12 cellular contexts compared by ENCODE assay signal in the genomic region with DNA sequence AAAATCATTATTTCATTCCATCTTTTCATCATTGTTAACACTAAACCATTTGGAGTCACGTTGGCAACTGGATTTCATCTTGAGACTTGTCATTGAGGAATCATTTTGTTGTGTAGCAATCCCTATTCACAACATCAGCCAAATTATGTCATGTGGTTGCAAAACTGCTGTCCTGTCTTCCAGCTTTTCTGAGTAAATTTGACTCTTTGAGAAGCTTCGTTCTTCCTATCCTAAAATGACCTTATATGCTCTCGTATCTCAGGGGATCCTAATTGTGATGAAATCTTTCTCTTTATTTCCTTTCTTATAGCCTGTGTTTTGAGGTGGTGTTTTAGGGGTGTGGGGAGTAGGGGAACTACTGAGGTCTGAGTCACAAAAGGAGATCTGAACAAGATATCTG. TPM values are rescaled to one million over a fixed set of nuclear protein-coding genes. Genes with fewer than 3 reads are reported as not detected.
A peak's percentile ranks its signal among the peaks of the same experiment; 100 is the strongest.
DNase-seq lines count a peak whose midpoint lies in the region; ATAC-seq and TF ChIP-seq lines count a peak whose summit lies in the region.
"Had no signal": no experiment of that assay in that cellular context is flagged by ENCODE, and none has a peak within 500 bp of the region (broad histone marks: within the 10 kb centered on the region; RNA-seq: fewer than 3 reads in every experiment).

No MANE protein-coding gene starts in this region.

- H3K4me3 Mint-ChIP-seq in activated CD4-positive, alpha-beta T cell treated with anti-CD3 and anti-CD28 coated beads, Interleukin-2, amount 10 ng/mL, durations not matched to agents 24 days and 14 days: no peak overlapping the region

- H3K36me3 Mint-ChIP-seq in activated CD4-positive, alpha-beta T cell treated with anti-CD3 and anti-CD28 coated beads, Interleukin-2, amount 10 ng/mL, durations not matched to agents 24 days and 14 days (ENCODE audit: low read depth): no peaks in the 10 kb centered on the region

- intact Hi-C loops in breast epithelium (cut with DNase I; ENCODE audit: low total_unique reads): no loop called here
- intact Hi-C loops in right cardiac atrium (cut with DNase I): loop anchor here in 2 of 4 donors (10.0 kb wide), 1 partner anchor 68 kb away; no protein-coding TSS in a partner anchor
- intact Hi-C loops in activated CD4-positive, alpha-beta T cell treated with anti-CD3 and anti-CD28 coated beads, Interleukin-2, amount 10 ng/mL, durations not matched to agents 24 days and 14 days (cut with micrococcal nuclease): no loop called here

- H3K27ac Mint-ChIP-seq in activated CD4-positive, alpha-beta T cell treated with anti-CD3 and anti-CD28 coated beads, Interleukin-2, amount 10 ng/mL, durations not matched to agents 24 days and 14 days: no peak overlapping the region

- peak overlapping the region; percentile 54 for H3K9ac ChIP-seq in GM23248

- in situ Hi-C loops in GM23248 (cut with MboI): loop anchor here (5.0 kb wide), 1 partner anchor 425 kb away; no protein-coding TSS in a partner anchor

- H3K27ac ChIP-seq in GM23248: peak overlapping the region; percentile 83
- peak overlapping the region; percentile 38 to 60 for H3K27ac ChIP-seq in breast epithelium
- H3K27ac ChIP-seq in right cardiac atrium (ENCODE audit: low read length): no peak overlapping the region
- H3K27ac ChIP-seq in temporal lobe (ENCODE audit: low read depth, low read length): peak overlapping the region; percentile 27
- H3K27ac ChIP-seq: WERI-Rb-1 had no signal

- no peaks in the 10 kb centered on the region for H3K9me3 Mint-ChIP-seq in activated CD4-positive, alpha-beta T cell treated with anti-CD3 and anti-CD28 coated beads, Interleukin-2, amount 10 ng/mL, durations not matched to agents 24 days and 14 days

- H4K20me1 ChIP-seq in GM23248 (ENCODE audit: insufficient read depth): no peaks in the 10 kb centered on the region

- no peaks in the 10 kb centered on the region for H3K79me2 ChIP-seq in GM23248 (ENCODE audit: insufficient read depth)

- H3K9me3 ChIP-seq in GM23248 (ENCODE audit: low read depth) (no peaks in the 10 kb centered on the region), breast epithelium (no peaks in the 10 kb centered on the region), right cardiac atrium (ENCODE audit: control insufficient read depth, low read length) (no peaks in the 10 kb centered on the region)

- WGBS in GM23248 (ENCODE audit: low coverage in 1 of 2, low lambda C conversion rate in 2 of 2, missing lambda C conversion rate in 2 of 2), 2 experiments: 1 to 3% methylated on average over 3 of the region's 3 CpGs
- 43% methylated on average over 3 of the region's 3 CpGs for whole genome bisulfite sequencing in right cardiac atrium

- DNase-seq in GM23248 (peak; percentile 91), breast epithelium (ENCODE audit: low spot score in 2 of 2) (no peak), right cardiac atrium (no peak), NCI-H2107 treated with DMSO at 0.1 percent for 48 hours (lab: John Stamatoyannopoulos, UW; ENCODE audit: unreplicated experiment) (no peak)
- no peak for DNase-seq in activated CD4-positive, alpha-beta T cell treated with anti-CD3 and anti-CD28 coated beads, Interleukin-2, amount 10 ng/mL, durations not matched to agents 24 days and 14 days
- DNase-seq: amygdala, islet precursor cell, NCI-H510A treated with DMSO at 0.1 percent for 48 hours, SHP77, WERI-Rb-1 had no signal

- H3K4me1 ChIP-seq in GM23248 (ENCODE audit: insufficient read depth): peaks cover 12% of the 10 kb centered on the region
- no peaks in the 10 kb centered on the region for H3K4me1 ChIP-seq in breast epithelium
- H3K4me1 ChIP-seq in right cardiac atrium (ENCODE audit: control insufficient read depth, insufficient read depth, low read length): no peaks in the 10 kb centered on the region

- TF ChIP-seq POLR2A in breast epithelium (IDR thresholded peaks at IDR 0.05): no peak

- peaks cover 12% of the 10 kb centered on the region for H3F3A ChIP-seq in GM23248 (ENCODE audit: insufficient read depth)

- no peaks in the 10 kb centered on the region for H3K9me2 ChIP-seq in GM23248 (ENCODE audit: insufficient read depth)

- no peaks in the 10 kb centered on the region for H3K27me3 ChIP-seq in GM23248 (replicated peaks; ENCODE audit: insufficient read depth)
- no peaks in the 10 kb centered on the region for H3K27me3 ChIP-seq in breast epithelium
- H3K27me3 ChIP-seq in right cardiac atrium (ENCODE audit: control insufficient read depth, insufficient read depth): no peaks in the 10 kb centered on the region

- peak overlapping the region; percentile 72 for H2AFZ ChIP-seq in GM23248

- peak overlapping the region; percentile 85 for H3K4me2 ChIP-seq in GM23248 (ENCODE audit: unreplicated experiment)

- no peaks in the 10 kb centered on the region for H3K36me3 ChIP-seq in GM23248 (ENCODE audit: low read depth)
- H3K36me3 ChIP-seq in breast epithelium: no peaks in the 10 kb centered on the region
- H3K36me3 ChIP-seq: WERI-Rb-1 had no signal

- H3K4me3 ChIP-seq in GM23248: peak overlapping the region; percentile 31; the same call in 1 of the 2 replicates
- H3K4me3 ChIP-seq in breast epithelium: no peak overlapping the region
- H3K4me3 ChIP-seq in right cardiac atrium (ENCODE audit: low read length): no peak overlapping the region

- no peaks in the 10 kb centered on the region for H3K4me1 Mint-ChIP-seq in activated CD4-positive, alpha-beta T cell treated with anti-CD3 and anti-CD28 coated beads, Interleukin-2, amount 10 ng/mL, durations not matched to agents 24 days and 14 days

- peaks cover 1% of the 10 kb centered on the region for H3K27me3 Mint-ChIP-seq in activated CD4-positive, alpha-beta T cell treated with anti-CD3 and anti-CD28 coated beads, Interleukin-2, amount 10 ng/mL, durations not matched to agents 24 days and 14 days

- TF ChIP-seq CTCF in breast epithelium (IDR thresholded peaks at IDR 0.05): no peak

- peak; percentile 76 to 77 for ATAC-seq in right cardiac atrium
- ATAC-seq in HG02623 (IDR thresholded peaks at IDR 0.05; ENCODE audit: unreplicated experiment): no peak

RNA-seq across cellular contexts. Expression of gene KICS2, which starts 30.6 kb away (rescaled TPM):
- 2.9 and 5.1 TPM in 2 replicates for total RNA-seq in GM23248 (2014; rRNA removed; shearing (Covaris generic))
- 3.5 and 4.1 TPM in 2 replicates for polyA plus RNA-seq in GM23248 (2016; fragmentation: Nextera tagmentation; extraction: Ambion mirVana)
- total RNA-seq in breast epithelium: 10 to 100 TPM; 10.2 to 17.9 (median 15.7) TPM
- 1 to 10 TPM; 4.2 to 7.3 (median 4.8) TPM for total RNA-seq in right cardiac atrium
- 2.6 TPM for polyA plus RNA-seq in right cardiac atrium
- 4.4 TPM for total RNA-seq in temporal lobe
- 12.8 and 17.1 TPM in 2 replicates for total RNA-seq in activated CD4-positive, alpha-beta T cell treated with anti-CD3 and anti-CD28 coated beads, Interleukin-2, amount 10 ng/mL, durations not matched to agents 24 days and 14 days
